1 cellular context compared by ENCODE assay signal in the genomic region with DNA sequence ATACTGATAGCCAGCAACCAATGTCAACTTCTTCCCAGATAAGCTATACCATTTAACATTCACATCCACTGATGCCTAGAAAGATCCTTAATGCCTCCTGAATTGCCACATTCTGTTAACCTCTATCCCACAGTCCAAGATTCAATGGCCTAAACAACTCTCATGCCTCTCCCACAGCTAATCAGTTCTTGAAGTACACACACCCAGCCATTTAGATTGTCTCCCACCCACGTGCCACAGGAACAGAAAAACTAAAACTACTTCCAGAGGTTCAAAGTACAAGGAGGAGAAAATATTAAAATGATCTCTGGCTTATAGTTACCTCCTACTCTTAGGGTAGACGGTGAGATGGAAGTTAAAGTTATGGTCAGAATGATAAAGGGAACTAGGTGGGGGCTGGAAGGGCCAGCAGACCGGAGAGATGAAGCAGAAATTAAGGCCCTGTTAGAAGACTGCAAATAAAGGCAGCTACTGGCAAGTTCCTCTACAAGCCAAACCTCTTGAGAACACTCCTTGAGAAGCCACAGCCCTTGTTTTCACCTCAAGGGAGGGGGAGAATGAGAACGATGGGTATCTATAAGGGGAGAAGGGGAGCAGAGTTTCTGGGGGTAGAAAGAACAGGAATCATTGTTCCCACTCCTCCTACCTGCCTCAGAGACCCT.
TF ChIP-seq lines count a peak whose summit lies in the region.

No MANE protein-coding gene starts in this region.

TF ChIP-seq in GM12878, 131 proteins besides CTCF, POLR2A, EP300 and RAD21:
- TF ChIP-seq GATAD2B (conservative IDR thresholded peaks at IDR 0.05; ENCODE audit: low read depth) (no peak), RUNX3 (IDR thresholded peaks at IDR 0.05; ENCODE audit: low read length) (no peak), LARP7 (IDR thresholded peaks at IDR 0.05) (no peak), BMI1 (IDR thresholded peaks at IDR 0.05; ENCODE audit: borderline replicate concordance) (no peak), ZSCAN29 (IDR thresholded peaks at IDR 0.05) (no peak), HDGF (IDR thresholded peaks at IDR 0.05) (no peak), TCF12 (IDR thresholded peaks at IDR 0.05; ENCODE audit: low read depth, low read length) (no peak), MEF2A (IDR thresholded peaks at IDR 0.05; ENCODE audit: insufficient read depth, low read depth, low read length) (no peak), JUND (IDR thresholded peaks at IDR 0.05; ENCODE audit: low read depth, low read length) (no peak), PAX5 (IDR thresholded peaks at IDR 0.05; ENCODE audit: borderline replicate concordance, low read depth, low read length) (no peak)
- TF ChIP-seq, protein P1, sequence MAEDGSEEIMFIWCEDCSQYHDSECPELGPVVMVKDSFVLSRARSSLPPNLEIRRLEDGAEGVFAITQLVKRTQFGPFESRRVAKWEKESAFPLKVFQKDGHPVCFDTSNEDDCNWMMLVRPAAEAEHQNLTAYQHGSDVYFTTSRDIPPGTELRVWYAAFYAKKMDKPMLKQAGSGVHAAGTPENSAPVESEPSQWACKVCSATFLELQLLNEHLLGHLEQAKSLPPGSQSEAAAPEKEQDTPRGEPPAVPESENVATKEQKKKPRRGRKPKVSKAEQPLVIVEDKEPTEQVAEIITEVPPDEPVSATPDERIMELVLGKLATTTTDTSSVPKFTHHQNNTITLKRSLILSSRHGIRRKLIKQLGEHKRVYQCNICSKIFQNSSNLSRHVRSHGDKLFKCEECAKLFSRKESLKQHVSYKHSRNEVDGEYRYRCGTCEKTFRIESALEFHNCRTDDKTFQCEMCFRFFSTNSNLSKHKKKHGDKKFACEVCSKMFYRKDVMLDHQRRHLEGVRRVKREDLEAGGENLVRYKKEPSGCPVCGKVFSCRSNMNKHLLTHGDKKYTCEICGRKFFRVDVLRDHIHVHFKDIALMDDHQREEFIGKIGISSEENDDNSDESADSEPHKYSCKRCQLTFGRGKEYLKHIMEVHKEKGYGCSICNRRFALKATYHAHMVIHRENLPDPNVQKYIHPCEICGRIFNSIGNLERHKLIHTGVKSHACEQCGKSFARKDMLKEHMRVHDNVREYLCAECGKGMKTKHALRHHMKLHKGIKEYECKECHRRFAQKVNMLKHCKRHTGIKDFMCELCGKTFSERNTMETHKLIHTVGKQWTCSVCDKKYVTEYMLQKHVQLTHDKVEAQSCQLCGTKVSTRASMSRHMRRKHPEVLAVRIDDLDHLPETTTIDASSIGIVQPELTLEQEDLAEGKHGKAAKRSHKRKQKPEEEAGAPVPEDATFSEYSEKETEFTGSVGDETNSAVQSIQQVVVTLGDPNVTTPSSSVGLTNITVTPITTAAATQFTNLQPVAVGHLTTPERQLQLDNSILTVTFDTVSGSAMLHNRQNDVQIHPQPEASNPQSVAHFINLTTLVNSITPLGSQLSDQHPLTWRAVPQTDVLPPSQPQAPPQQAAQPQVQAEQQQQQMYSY (CRISPR knock-in tag; IDR thresholded peaks at IDR 0.05), result no peak
- TF ChIP-seq, protein P2, sequence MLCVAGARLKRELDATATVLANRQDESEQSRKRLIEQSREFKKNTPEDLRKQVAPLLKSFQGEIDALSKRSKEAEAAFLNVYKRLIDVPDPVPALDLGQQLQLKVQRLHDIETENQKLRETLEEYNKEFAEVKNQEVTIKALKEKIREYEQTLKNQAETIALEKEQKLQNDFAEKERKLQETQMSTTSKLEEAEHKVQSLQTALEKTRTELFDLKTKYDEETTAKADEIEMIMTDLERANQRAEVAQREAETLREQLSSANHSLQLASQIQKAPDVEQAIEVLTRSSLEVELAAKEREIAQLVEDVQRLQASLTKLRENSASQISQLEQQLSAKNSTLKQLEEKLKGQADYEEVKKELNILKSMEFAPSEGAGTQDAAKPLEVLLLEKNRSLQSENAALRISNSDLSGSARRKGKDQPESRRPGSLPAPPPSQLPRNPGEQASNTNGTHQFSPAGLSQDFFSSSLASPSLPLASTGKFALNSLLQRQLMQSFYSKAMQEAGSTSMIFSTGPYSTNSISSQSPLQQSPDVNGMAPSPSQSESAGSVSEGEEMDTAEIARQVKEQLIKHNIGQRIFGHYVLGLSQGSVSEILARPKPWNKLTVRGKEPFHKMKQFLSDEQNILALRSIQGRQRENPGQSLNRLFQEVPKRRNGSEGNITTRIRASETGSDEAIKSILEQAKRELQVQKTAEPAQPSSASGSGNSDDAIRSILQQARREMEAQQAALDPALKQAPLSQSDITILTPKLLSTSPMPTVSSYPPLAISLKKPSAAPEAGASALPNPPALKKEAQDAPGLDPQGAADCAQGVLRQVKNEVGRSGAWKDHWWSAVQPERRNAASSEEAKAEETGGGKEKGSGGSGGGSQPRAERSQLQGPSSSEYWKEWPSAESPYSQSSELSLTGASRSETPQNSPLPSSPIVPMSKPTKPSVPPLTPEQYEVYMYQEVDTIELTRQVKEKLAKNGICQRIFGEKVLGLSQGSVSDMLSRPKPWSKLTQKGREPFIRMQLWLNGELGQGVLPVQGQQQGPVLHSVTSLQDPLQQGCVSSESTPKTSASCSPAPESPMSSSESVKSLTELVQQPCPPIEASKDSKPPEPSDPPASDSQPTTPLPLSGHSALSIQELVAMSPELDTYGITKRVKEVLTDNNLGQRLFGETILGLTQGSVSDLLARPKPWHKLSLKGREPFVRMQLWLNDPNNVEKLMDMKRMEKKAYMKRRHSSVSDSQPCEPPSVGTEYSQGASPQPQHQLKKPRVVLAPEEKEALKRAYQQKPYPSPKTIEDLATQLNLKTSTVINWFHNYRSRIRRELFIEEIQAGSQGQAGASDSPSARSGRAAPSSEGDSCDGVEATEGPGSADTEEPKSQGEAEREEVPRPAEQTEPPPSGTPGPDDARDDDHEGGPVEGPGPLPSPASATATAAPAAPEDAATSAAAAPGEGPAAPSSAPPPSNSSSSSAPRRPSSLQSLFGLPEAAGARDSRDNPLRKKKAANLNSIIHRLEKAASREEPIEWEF (IDR thresholded peaks at IDR 0.05; ENCODE audit: insufficient replicate concordance, low read depth, low read length), result no peak
- TF ChIP-seq, protein P3, sequence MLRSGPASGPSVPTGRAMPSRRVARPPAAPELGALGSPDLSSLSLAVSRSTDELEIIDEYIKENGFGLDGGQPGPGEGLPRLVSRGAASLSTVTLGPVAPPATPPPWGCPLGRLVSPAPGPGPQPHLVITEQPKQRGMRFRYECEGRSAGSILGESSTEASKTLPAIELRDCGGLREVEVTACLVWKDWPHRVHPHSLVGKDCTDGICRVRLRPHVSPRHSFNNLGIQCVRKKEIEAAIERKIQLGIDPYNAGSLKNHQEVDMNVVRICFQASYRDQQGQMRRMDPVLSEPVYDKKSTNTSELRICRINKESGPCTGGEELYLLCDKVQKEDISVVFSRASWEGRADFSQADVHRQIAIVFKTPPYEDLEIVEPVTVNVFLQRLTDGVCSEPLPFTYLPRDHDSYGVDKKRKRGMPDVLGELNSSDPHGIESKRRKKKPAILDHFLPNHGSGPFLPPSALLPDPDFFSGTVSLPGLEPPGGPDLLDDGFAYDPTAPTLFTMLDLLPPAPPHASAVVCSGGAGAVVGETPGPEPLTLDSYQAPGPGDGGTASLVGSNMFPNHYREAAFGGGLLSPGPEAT (IDR thresholded peaks at IDR 0.05; ENCODE audit: low read depth), result no peak
